Comparison of ENCODE assay signal across 1 cellular context in genomic region chr1:155193275-155193990, GRCh38.
A peak's percentile ranks its signal among the peaks of the same experiment; 100 is the strongest.
TF ChIP-seq lines count a peak whose summit lies in the region.

No MANE protein-coding gene starts in this region.

TF ChIP-seq in HepG2, 621 proteins besides CTCF, POLR2A, EP300 and RAD21 (continued from another document and continues in another):
- TF ChIP-seq HMG20A (CRISPR knock-in tag; IDR thresholded peaks at IDR 0.05; ENCODE audit: borderline replicate concordance), result no peak
- TF ChIP-seq ZNF687 (CRISPR knock-in tag; IDR thresholded peaks at IDR 0.05), result peak; percentile 24; the same call in 1 of the 2 replicates
- TF ChIP-seq HNF4A (CRISPR knock-in tag; IDR thresholded peaks at IDR 0.05), result no peak
- peak; percentile 68 for TF ChIP-seq MAZ (IDR thresholded peaks at IDR 0.05; ENCODE audit: borderline replicate concordance, low read depth, low read length)
- peak; percentile 40; the same call in 1 of the 2 replicates for TF ChIP-seq MAZ (CRISPR knock-in tag; IDR thresholded peaks at IDR 0.05; ENCODE audit: low read depth)
- no peak for TF ChIP-seq NR2C2 (CRISPR knock-in tag; IDR thresholded peaks at IDR 0.05; ENCODE audit: borderline replicate concordance)
- TF ChIP-seq ZNF326 (CRISPR knock-in tag; IDR thresholded peaks at IDR 0.05; ENCODE audit: borderline replicate concordance), result no peak
- TF ChIP-seq ZNF180 (CRISPR knock-in tag; IDR thresholded peaks at IDR 0.05; ENCODE audit: borderline replicate concordance, low read depth), result no peak
- TF ChIP-seq NFIB (CRISPR knock-in tag; IDR thresholded peaks at IDR 0.05; ENCODE audit: borderline replicate concordance), result no peak
- no peak for TF ChIP-seq MZF1 (CRISPR knock-in tag; IDR thresholded peaks at IDR 0.05; ENCODE audit: borderline replicate concordance)
- TF ChIP-seq ZFY (CRISPR knock-in tag; IDR thresholded peaks at IDR 0.05), result no peak
- TF ChIP-seq IRF9 (CRISPR knock-in tag; IDR thresholded peaks at IDR 0.05; ENCODE audit: borderline replicate concordance), result no peak
- 0 out of 2 replicates have a peak, but pooled peaks have one; percentile 19 for TF ChIP-seq NRL (CRISPR knock-in tag; IDR thresholded peaks at IDR 0.05; ENCODE audit: borderline replicate concordance)
- TF ChIP-seq ISL2 (CRISPR knock-in tag; IDR thresholded peaks at IDR 0.05), result no peak
- no peak for TF ChIP-seq SP1 (IDR thresholded peaks at IDR 0.05)
- no peak for TF ChIP-seq SP1 (CRISPR knock-in tag; IDR thresholded peaks at IDR 0.05)
- TF ChIP-seq HMGXB3 (CRISPR knock-in tag; IDR thresholded peaks at IDR 0.05; ENCODE audit: borderline replicate concordance), result 0 out of 2 replicates have a peak, but pooled peaks have one; percentile 32
- no peak for TF ChIP-seq ZNF891 (CRISPR knock-in tag; IDR thresholded peaks at IDR 0.05)
- no peak for TF ChIP-seq ZSCAN31 (CRISPR knock-in tag; IDR thresholded peaks at IDR 0.05; ENCODE audit: low read depth)
- no peak for TF ChIP-seq ARNT (IDR thresholded peaks at IDR 0.05)
- peak; percentile 51; the same call in 1 of the 2 replicates for TF ChIP-seq IRF2 (CRISPR knock-in tag; IDR thresholded peaks at IDR 0.05)
- TF ChIP-seq ZBED4 (CRISPR knock-in tag; IDR thresholded peaks at IDR 0.05; ENCODE audit: borderline replicate concordance), result no peak
- 0 out of 2 replicates have a peak, but pooled peaks have one; percentile 17 for TF ChIP-seq RNF2 (conservative IDR thresholded peaks at IDR 0.05; ENCODE audit: low read depth)
- TF ChIP-seq LBX2 (CRISPR knock-in tag; IDR thresholded peaks at IDR 0.05; ENCODE audit: borderline replicate concordance), result no peak
- 0 out of 2 replicates have a peak, but pooled peaks have one; percentile 14 for TF ChIP-seq ZMYM4 (CRISPR knock-in tag; IDR thresholded peaks at IDR 0.05)
- TF ChIP-seq ZNF446 (CRISPR knock-in tag; IDR thresholded peaks at IDR 0.05), result no peak
- no peak for TF ChIP-seq MBNL3 (CRISPR knock-in tag; conservative IDR thresholded peaks at IDR 0.05)
- TF ChIP-seq BRCA1 (CRISPR knock-in tag; IDR thresholded peaks at IDR 0.05), result no peak
- TF ChIP-seq ZNF589 (CRISPR knock-in tag; conservative IDR thresholded peaks at IDR 0.05), result no peak
- no peak for TF ChIP-seq ZNF800 (CRISPR knock-in tag; IDR thresholded peaks at IDR 0.05)
- TF ChIP-seq HNRNPL (IDR thresholded peaks at IDR 0.05; ENCODE audit: low read depth, low read length), result peak; percentile 79
- TF ChIP-seq ZNF563 (CRISPR knock-in tag; IDR thresholded peaks at IDR 0.05), result peak; percentile 44; the same call in 1 of the 2 replicates
- TF ChIP-seq NFE2L2 (IDR thresholded peaks at IDR 0.05; ENCODE audit: low read length), result no peak
- no peak for TF ChIP-seq ZBTB1 (CRISPR knock-in tag; IDR thresholded peaks at IDR 0.05; ENCODE audit: borderline replicate concordance)
- TF ChIP-seq ZKSCAN1 (IDR thresholded peaks at IDR 0.05; ENCODE audit: low read length), result no peak
- TF ChIP-seq SRSF1 (optimal IDR thresholded peaks at IDR 0.05; ENCODE audit: low read depth, low read length), result no peak
- no peak for TF ChIP-seq GTF2F1 (IDR thresholded peaks at IDR 0.05; ENCODE audit: low read length)
- no peak for TF ChIP-seq ZBTB37 (CRISPR knock-in tag; IDR thresholded peaks at IDR 0.05)
- TF ChIP-seq MXD1 (CRISPR knock-in tag; IDR thresholded peaks at IDR 0.05), result no peak
- TF ChIP-seq MXD4 (CRISPR knock-in tag; IDR thresholded peaks at IDR 0.05), result no peak
- TF ChIP-seq SOX5 (CRISPR knock-in tag; IDR thresholded peaks at IDR 0.05; ENCODE audit: borderline replicate concordance), result no peak
- no peak for TF ChIP-seq ZNF619 (CRISPR knock-in tag; IDR thresholded peaks at IDR 0.05)
- 0 out of 2 replicates have a peak, but pooled peaks have one; percentile 35 for TF ChIP-seq ZNF12 (CRISPR knock-in tag; IDR thresholded peaks at IDR 0.05)
- no peak for TF ChIP-seq ZNF512 (CRISPR knock-in tag; IDR thresholded peaks at IDR 0.05)
- no peak for TF ChIP-seq NFKB2 (CRISPR knock-in tag; IDR thresholded peaks at IDR 0.05; ENCODE audit: borderline replicate concordance)
- TF ChIP-seq NFE2 (CRISPR knock-in tag; IDR thresholded peaks at IDR 0.05), result no peak
- TF ChIP-seq RFXAP (CRISPR knock-in tag; IDR thresholded peaks at IDR 0.05; ENCODE audit: borderline replicate concordance), result no peak
- TF ChIP-seq KLF16 (CRISPR knock-in tag; IDR thresholded peaks at IDR 0.05), result peak in 1 of 2 experiments; percentile 20; a peak in 1 of 4 replicates
- TF ChIP-seq ZBTB38 (CRISPR knock-in tag; IDR thresholded peaks at IDR 0.05), result no peak
